Comparison of ENCODE assay signal across 16 cellular contexts in genomic region chr20:58021481-58021880, GRCh38.
DNase-seq lines count a peak whose midpoint lies in the region; ATAC-seq, FAIRE-seq and TF ChIP-seq lines count a peak whose summit lies in the region.
"Had no signal": no experiment of that assay in that cellular context is flagged by ENCODE, and none has a peak within 500 bp of the region (broad histone marks: within the 10 kb centered on the region; RNA-seq: fewer than 3 reads in every experiment).

No MANE protein-coding gene starts in this region.

- SMC1A ChIA-PET in GM12878 (lab: Charles Lee; ENCODE audit: uncharacterized antibody, unreplicated experiment), result no interaction called here

- H3K79me2 ChIP-seq in mammary epithelial cell (ENCODE audit: insufficient read depth, low read length), result no peaks in the 10 kb centered on the region
- no peaks in the 10 kb centered on the region for H3K79me2 ChIP-seq in GM12878 (ENCODE audit: control insufficient read depth, insufficient read depth, low read length)

- in situ Hi-C loops in mammary epithelial cell (cut with MboI; ENCODE audit: low sequenced_read_pairs in 2 of 2) (no loop called here), GM12878 (cut with MboI) (no loop called here)

- H3K27ac ChIP-seq in breast epithelium (peak overlapping the region; percentile 4 to 41), mammary epithelial cell (ENCODE audit: insufficient read depth, low read depth, low read length) (no peak overlapping the region), GM12878 (ENCODE audit: control insufficient read depth, insufficient read depth) (no peak overlapping the region)
- H3K27ac ChIP-seq: adrenal gland, dorsolateral prefrontal cortex, Peyer's patch, upper lobe of right lung had no signal

- BruUV-seq in mammary epithelial cell (replicated peaks; lab: Mats Ljungman, UMichigan) (no TSS peak), GM12878 (replicated peaks; lab: Mats Ljungman, UMichigan) (no TSS peak)

- dilution Hi-C loops in mammary epithelial cell (cut with HindIII; ENCODE audit: low sequenced_read_pairs), result no loop called here

- 86% methylated on average over 7 of the region's 7 CpGs for WGBS in mammary epithelial cell (ENCODE audit: low coverage, missing lambda C conversion rate)
- 60% methylated on average over 7 of the region's 7 CpGs for WGBS in GM12878 (ENCODE audit: insufficient coverage, insufficient replicate concordance, low lambda C conversion rate, missing lambda C conversion rate)

- no peaks in the 10 kb centered on the region for H3K36me3 Mint-ChIP-seq in activated naive CD4-positive, alpha-beta T cell treated with anti-CD3 and anti-CD28 coated beads, Interleukin-2, amount 50 U/mL, for 72 hours

- H3K9me3 ChIP-seq in breast epithelium (no peaks in the 10 kb centered on the region), mammary epithelial cell (replicated peaks; ENCODE audit: insufficient read depth, low read length) (no peaks in the 10 kb centered on the region), GM12878 (replicated peaks; ENCODE audit: control insufficient read depth, insufficient read depth, low read length) (no peaks in the 10 kb centered on the region)
- H3K9me3 ChIP-seq: adrenal gland, Peyer's patch, upper lobe of right lung had no signal

- H4K20me1 ChIP-seq in mammary epithelial cell (ENCODE audit: insufficient read depth, low read length), result no peaks in the 10 kb centered on the region
- no peaks in the 10 kb centered on the region for H4K20me1 ChIP-seq in GM12878 (ENCODE audit: control insufficient read depth, insufficient read depth)

- H2AFZ ChIP-seq in mammary epithelial cell (ENCODE audit: low read depth, low read length), result no peak overlapping the region
- no peak overlapping the region for H2AFZ ChIP-seq in GM12878 (ENCODE audit: control insufficient read depth, low read depth, low read length)

- no peak for ATAC-seq in GM12878
- peak; percentile 25 for ATAC-seq in left lobe of liver
- no peak for ATAC-seq in HG03460 (IDR thresholded peaks at IDR 0.05; ENCODE audit: unreplicated experiment)
- ATAC-seq in HG02763 (IDR thresholded peaks at IDR 0.05; ENCODE audit: unreplicated experiment), result no peak
- no peak for ATAC-seq in activated naive CD4-positive, alpha-beta T cell treated with anti-CD3 and anti-CD28 coated beads, Interleukin-2, amount 50 U/mL, for 72 hours
- ATAC-seq: upper lobe of right lung had no signal

- H3K27me3 ChIP-seq in breast epithelium (no peaks in the 10 kb centered on the region), mammary epithelial cell (ENCODE audit: insufficient read depth, low read length) (no peaks in the 10 kb centered on the region), GM12878 (replicated peaks in 1 of 2; ENCODE audit: control insufficient read depth in 2 of 2, insufficient read depth in 2 of 2, low read length in 1 of 2) (0 out of 4 replicates have a peak, but pooled peaks cover 0 to 1% of the 10 kb centered on the region in 2 experiments)
- H3K27me3 ChIP-seq: Peyer's patch, upper lobe of right lung had no signal

- H3K9ac ChIP-seq in mammary epithelial cell (ENCODE audit: insufficient read depth, low read length) (no peak overlapping the region), GM12878 (ENCODE audit: control insufficient read depth, insufficient read depth, low read length) (no peak overlapping the region)

- TF ChIP-seq EP300 in GM12878 (IDR thresholded peaks at IDR 0.05; ENCODE audit: borderline replicate concordance in 1 of 2, control insufficient read depth in 1 of 2, low read depth in 2 of 2, low read length in 2 of 2), result no peak

- H3K4me1 ChIP-seq in breast epithelium (peaks cover 11 to 15% of the 10 kb centered on the region in 2 donors), mammary epithelial cell (ENCODE audit: insufficient read depth, low read length) (peaks cover 28% of the 10 kb centered on the region), GM12878 (ENCODE audit: control insufficient read depth, insufficient read depth, low read length) (no peaks in the 10 kb centered on the region)
- H3K4me1 ChIP-seq: Peyer's patch, upper lobe of right lung had no signal

- no peak for FAIRE-seq in GM12878 (lab: Jason Lieb, UNC)
- FAIRE-seq: frontal cortex, H54 had no signal

- no peak for TF ChIP-seq CTCF in breast epithelium (IDR thresholded peaks at IDR 0.05)
- no peak for TF ChIP-seq CTCF in mammary epithelial cell (conservative IDR thresholded peaks at IDR 0.05 in 1 of 2, IDR thresholded peaks at IDR 0.05 in 1 of 2; ENCODE audit: extremely low read depth in 1 of 2, insufficient read depth in 1 of 2, low read depth in 1 of 2, low read length in 2 of 2)
- no peak for TF ChIP-seq CTCF in GM12878 (IDR thresholded peaks at IDR 0.05 in 2 of 3, conservative IDR thresholded peaks at IDR 0.05 in 1 of 3; ENCODE audit: control insufficient read depth in 2 of 3, extremely low read depth in 1 of 3, insufficient read depth in 1 of 3, low read depth in 3 of 3, low read length in 3 of 3)

- no peak for TF ChIP-seq RAD21 in GM12878 (IDR thresholded peaks at IDR 0.05; ENCODE audit: insufficient read depth, low read depth, low read length)

- intact Hi-C loops in breast epithelium (cut with DNase I; ENCODE audit: low total_unique reads) (no loop called here), mammary epithelial cell (cut with micrococcal nuclease) (no loop called here), GM12878 (cut with micrococcal nuclease; ENCODE audit: unreplicated experiment) (no loop called here)

- no peak overlapping the region for H3K4me3 ChIP-seq in breast epithelium
- no peak overlapping the region for H3K4me3 ChIP-seq in mammary epithelial cell (replicated peaks in 1 of 3; ENCODE audit: insufficient read depth in 1 of 3, low read depth in 2 of 3, low read length in 3 of 3)
- H3K4me3 ChIP-seq in GM12878, result no peak overlapping the region
- H3K4me3 ChIP-seq: adrenal gland, dorsolateral prefrontal cortex, Peyer's patch, upper lobe of right lung had no signal

- no peaks in the 10 kb centered on the region for H3K9me3 Mint-ChIP-seq in activated naive CD4-positive, alpha-beta T cell treated with anti-CD3 and anti-CD28 coated beads, Interleukin-2, amount 50 U/mL, for 72 hours

- POLR2A ChIA-PET in GM12878 (lab: Charles Lee), result no interaction called here

- H3K36me3 ChIP-seq in breast epithelium (no peaks in the 10 kb centered on the region), mammary epithelial cell (ENCODE audit: insufficient read depth, low read length) (no peaks in the 10 kb centered on the region), GM12878 (ENCODE audit: control insufficient read depth in 2 of 2, insufficient read depth in 2 of 2, low read length in 1 of 2) (no peaks in the 10 kb centered on the region)
- H3K36me3 ChIP-seq: adrenal gland, Peyer's patch, upper lobe of right lung had no signal

- RAD21 ChIA-PET in GM12878 (lab: Charles Lee; ENCODE audit: unreplicated experiment), result no interaction called here

- H3K4me2 ChIP-seq in mammary epithelial cell (ENCODE audit: insufficient read depth, low read depth, low read length) (no peak overlapping the region), GM12878 (ENCODE audit: control insufficient read depth, insufficient read depth) (no peak overlapping the region)

- H3K27ac Mint-ChIP-seq in activated naive CD4-positive, alpha-beta T cell treated with anti-CD3 and anti-CD28 coated beads, Interleukin-2, amount 50 U/mL, for 72 hours, result no peak overlapping the region

- CTCF ChIA-PET in mammary epithelial cell (lab: Charles Lee; ENCODE audit: low non-redundant PET), result interaction anchor here (0.5 kb wide), 1 partner anchor 399 kb away, joined by 4 read pairs; no protein-coding TSS in a partner anchor
- CTCF ChIA-PET in GM12878 (lab: Yijun Ruan, JAX), result no interaction called here

- TF ChIP-seq POLR2A in breast epithelium (IDR thresholded peaks at IDR 0.05), result no peak
- no peak for TF ChIP-seq POLR2A in GM12878 (IDR thresholded peaks at IDR 0.05; ENCODE audit: low read depth, low read length)

- DNase-seq in breast epithelium (ENCODE audit: low spot score in 2 of 2) (peak in 1 of 2 donors; percentile 16), mammary epithelial cell (no peak), GM12878 (ENCODE audit: low read depth, low spot score) (no peak), left lobe of liver (ENCODE audit: low spot score) (no peak), retina (no peak)
- no peak for DNase-seq in activated naive CD4-positive, alpha-beta T cell treated with anti-CD3 and anti-CD28 coated beads, Interleukin-2, amount 50 U/mL, for 72 hours (ENCODE audit: low spot score in 2 of 2)
- DNase-seq: dorsolateral prefrontal cortex, NCI-H1105 treated with DMSO at 0.1 percent for 48 hours, NCI-H510A, upper lobe of right lung had no signal

TF ChIP-seq in GM12878, 131 proteins besides CTCF, POLR2A, EP300 and RAD21:
- no peak for TF ChIP-seq NR2F1 (conservative IDR thresholded peaks at IDR 0.05)
- TF ChIP-seq PBX3 (IDR thresholded peaks at IDR 0.05; ENCODE audit: insufficient replicate concordance, low read depth, low read length), result peak; percentile 83
- TF ChIP-seq PKNOX1 (IDR thresholded peaks at IDR 0.05), result peak; percentile 86

Comparison
In these comparisons a context has a peak if more than half of its experiments do, and no peak if none do; other contexts are left out.
1. H3K27ac ChIP-seq: peak in breast epithelium (2 of 2); none in mammary epithelial cell (single experiment) and GM12878 (single experiment).